ENCODE assay signal across 21 cellular contexts in genomic region chr1:200976634-200977033, GRCh38.
"Had no signal": no experiment of that assay in that cellular context is flagged by ENCODE, and none has a peak within 500 bp of the region (broad histone marks: within the 10 kb centered on the region; RNA-seq: fewer than 3 reads in every experiment).

No MANE protein-coding gene starts in this region.

- DNase-seq: IMR-90, Karpas-422, KG1, MG63, NCI-H1092, NCI-H1105 treated with DMSO at 0.1 percent for 48 hours, NCI-H1417 treated with DMSO at 0.1 percent for 48 hours, NCI-H146, NCI-H1694 treated with DMSO at 0.1 percent for 48 hours, NCI-H1930, NCI-H2081, NCI-H2107, NCI-H2227 treated with DMSO at 0.1 percent for 48 hours, NCI-H446, NCI-H510A, NCI-H524 treated with DMSO at 0.1 percent for 48 hours, NCI-H69, NCI-H774, Right ventricle myocardium superior, RPMI8226, SIG-M5 had no signal
